1 cellular context compared by ENCODE assay signal in genomic region chr12:47802312-47802711, GRCh38.
TF ChIP-seq lines count a peak whose summit lies in the region.

No MANE protein-coding gene starts in this region.

TF ChIP-seq in GM12878, 131 proteins besides CTCF, POLR2A, EP300 and RAD21:
- TF ChIP-seq WRNIP1 (IDR thresholded peaks at IDR 0.05; ENCODE audit: borderline replicate concordance, low read depth, low read length) (no peak), ZNF217 (IDR thresholded peaks at IDR 0.05) (no peak), CEBPZ (IDR thresholded peaks at IDR 0.05; ENCODE audit: low read depth, low read length) (no peak), CREM (IDR thresholded peaks at IDR 0.05; ENCODE audit: low read depth) (no peak), NFIC (IDR thresholded peaks at IDR 0.05; ENCODE audit: low read depth, low read length) (no peak), TAF1 (IDR thresholded peaks at IDR 0.05; ENCODE audit: borderline replicate concordance, low read depth, low read length) (no peak), NFYA (IDR thresholded peaks at IDR 0.05; ENCODE audit: borderline replicate concordance, low read depth, low read length) (no peak)
TF ChIP-seq in GM12878: peak in this region for 0.
